ENCODE assay signal across 8 cellular contexts in the genomic region with DNA sequence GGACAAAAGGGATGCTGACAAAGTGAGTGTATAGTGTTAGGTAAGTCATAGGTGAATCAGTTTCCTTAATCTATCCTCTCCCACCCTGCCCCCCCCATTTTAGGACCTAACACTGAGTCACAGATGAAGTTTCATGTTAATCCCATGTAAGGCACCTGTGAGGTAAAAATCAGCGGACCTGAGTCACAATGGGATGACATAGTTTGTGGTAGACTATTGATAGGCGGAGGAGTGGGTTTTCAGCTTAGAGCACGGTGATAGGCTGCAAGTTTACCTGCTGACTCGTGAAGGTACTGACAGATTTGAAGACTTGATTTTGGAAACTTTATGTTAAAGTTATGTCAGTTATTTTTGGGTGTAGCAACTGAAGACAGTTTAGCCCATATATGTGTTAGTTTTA. TPM values are rescaled to one million over a fixed set of nuclear protein-coding genes. Genes with fewer than 3 reads are reported as not detected.
A peak's percentile ranks its signal among the peaks of the same experiment; 100 is the strongest.
DNase-seq lines count a peak whose midpoint lies in the region; ATAC-seq and TF ChIP-seq lines count a peak whose summit lies in the region.

No MANE protein-coding gene starts in this region.

- intact Hi-C loops in left lung (cut with DNase I): loop anchor here in 1 of 2 donors (10.0 kb wide), 1 partner anchor 271 kb away; the partner anchor contains the start of gene QSOX1

- H3K27ac ChIP-seq in left lung: peak overlapping the region; percentile 98 to 100

- H3K4me3 ChIP-seq in AG09309 (ENCODE audit: control insufficient read depth, low read depth, low read length): peak overlapping the region; percentile 69
- peak overlapping the region; percentile 61 to 77 for H3K4me3 ChIP-seq in left lung

- no peaks in the 10 kb centered on the region for H3K9me3 Mint-ChIP-seq in activated naive CD8-positive, alpha-beta T cell treated with anti-CD3 and anti-CD28 coated beads, Interleukin-2, amount 50 U/mL, for 24 hours

- peaks cover 68% of the 10 kb centered on the region for H3K4me1 Mint-ChIP-seq in activated naive CD8-positive, alpha-beta T cell treated with anti-CD3 and anti-CD28 coated beads, Interleukin-2, amount 50 U/mL, for 24 hours

- H3K27me3 ChIP-seq in left lung: no peaks in the 10 kb centered on the region

- H3K4me3 Mint-ChIP-seq in activated naive CD8-positive, alpha-beta T cell treated with anti-CD3 and anti-CD28 coated beads, Interleukin-2, amount 50 U/mL, for 24 hours: peak overlapping the region; percentile 92

- H3K36me3 ChIP-seq in left lung: peaks cover 0 to 11% of the 10 kb centered on the region in 2 donors

- DNase-seq in AG09309 (ENCODE audit: low read depth) (no peak), OCI-M1 (lab: John Stamatoyannopoulos, UW) (peak; percentile 52), left lung (no peak), dedifferentiated amniotic fluid mesenchymal stem cell (ENCODE audit: extremely low spot score) (no peak)
- DNase-seq in activated naive CD8-positive, alpha-beta T cell treated with anti-CD3 and anti-CD28 coated beads, Interleukin-2, amount 50 U/mL, for 24 hours: peak; percentile 44
- peak; percentile 21 for DNase-seq in stimulated activated CD8-positive, alpha-beta memory T cell treated with anti-CD3 and anti-CD28 coated beads, Interleukin-15, amount 100 ng/mL, for 1 hour (ENCODE audit: low read depth)

- H3K4me1 ChIP-seq in left lung: peaks cover 23 to 69% of the 10 kb centered on the region in 2 donors

- no peaks in the 10 kb centered on the region for H3K27me3 Mint-ChIP-seq in activated naive CD8-positive, alpha-beta T cell treated with anti-CD3 and anti-CD28 coated beads, Interleukin-2, amount 50 U/mL, for 24 hours

- peaks cover 23% of the 10 kb centered on the region for H3K36me3 Mint-ChIP-seq in activated naive CD8-positive, alpha-beta T cell treated with anti-CD3 and anti-CD28 coated beads, Interleukin-2, amount 50 U/mL, for 24 hours (ENCODE audit: low read depth)

- TF ChIP-seq CTCF in AG09309 (IDR thresholded peaks at IDR 0.05; ENCODE audit: control insufficient read depth, insufficient read depth, low read depth, low read length, missing control alignments) (no peak), left lung (IDR thresholded peaks at IDR 0.05) (no peak)

- H3K27ac Mint-ChIP-seq in activated naive CD8-positive, alpha-beta T cell treated with anti-CD3 and anti-CD28 coated beads, Interleukin-2, amount 50 U/mL, for 24 hours: peak overlapping the region; percentile 98

- ATAC-seq in GM21367 (IDR thresholded peaks at IDR 0.05; ENCODE audit: unreplicated experiment): peak; percentile 22
- peak; percentile 51 for ATAC-seq in activated naive CD8-positive, alpha-beta T cell treated with anti-CD3 and anti-CD28 coated beads, Interleukin-2, amount 50 U/mL, for 24 hours
- ATAC-seq in left lung: no peak
- no peak for ATAC-seq in HG03520 (IDR thresholded peaks at IDR 0.05; ENCODE audit: unreplicated experiment)

- no peaks in the 10 kb centered on the region for H3K9me3 ChIP-seq in left lung

RNA-seq across cellular contexts. Expression of gene TOR1AIP1, which starts 1.7 kb away (rescaled TPM):
- total RNA-seq in left lung: 10 to 100 TPM; 48.6 to 54.5 TPM

RNA-seq across cellular contexts. Expression of gene TOR1AIP2, which starts 6.1 kb away (rescaled TPM):
- total RNA-seq in left lung: 100 to 1,000 TPM; 108 to 109 TPM

Comparison
In these comparisons a context has a peak if more than half of its experiments do, and no peak if none do; other contexts are left out.
1. DNase-seq: peak in OCI-M1 (single experiment), activated naive CD8-positive, alpha-beta T cell treated with anti-CD3 and anti-CD28 coated beads, Interleukin-2, amount 50 U/mL, for 24 hours (single experiment) and stimulated activated CD8-positive, alpha-beta memory T cell treated with anti-CD3 and anti-CD28 coated beads, Interleukin-15, amount 100 ng/mL, for 1 hour (single experiment); none in AG09309 (single experiment), left lung (0 of 2) and dedifferentiated amniotic fluid mesenchymal stem cell (single experiment).
2. ATAC-seq: peak in GM21367 (single experiment) and activated naive CD8-positive, alpha-beta T cell treated with anti-CD3 and anti-CD28 coated beads, Interleukin-2, amount 50 U/mL, for 24 hours (single experiment); none in left lung (single experiment) and HG03520 (single experiment).